18 cellular contexts compared by ENCODE assay signal in the genomic region with DNA sequence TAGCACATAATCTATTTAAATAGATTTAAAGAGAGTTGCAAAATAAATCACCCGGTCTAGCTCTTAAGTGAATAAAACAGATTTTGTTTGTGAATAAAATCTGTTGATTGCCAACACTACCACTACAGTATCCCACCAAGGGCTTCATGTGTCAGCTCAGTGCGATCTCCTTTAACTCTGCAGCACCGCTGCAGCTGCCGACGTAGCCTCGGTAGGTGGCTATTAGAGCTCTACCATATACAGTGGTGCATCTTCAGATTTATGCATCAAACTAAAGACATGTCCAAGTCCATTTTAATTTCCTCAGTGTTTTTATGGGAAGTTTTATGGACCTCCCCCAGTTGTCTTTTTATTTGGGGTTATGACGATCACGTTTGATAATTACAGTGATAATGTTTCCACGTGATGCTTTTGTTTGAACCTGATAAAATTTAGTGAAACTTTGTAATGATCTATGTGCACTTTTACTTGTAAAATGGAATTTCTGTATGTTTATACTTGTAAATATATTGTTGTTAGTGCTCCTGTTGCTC. TPM values are rescaled to one million over a fixed set of nuclear protein-coding genes. Genes with fewer than 3 reads are reported as not detected.
DNase-seq lines count a peak whose midpoint lies in the region; ATAC-seq and TF ChIP-seq lines count a peak whose summit lies in the region.
"Had no signal": no experiment of that assay in that cellular context is flagged by ENCODE, and none has a peak within 500 bp of the region (broad histone marks: within the 10 kb centered on the region; RNA-seq: fewer than 3 reads in every experiment).

No MANE protein-coding gene starts in this region.

- H3K36me3 ChIP-seq in gastrocnemius medialis: no peaks in the 10 kb centered on the region

- in situ Hi-C loops in gastrocnemius medialis (cut with MboI; ENCODE audit: low sequenced_read_pairs in 4 of 4): no loop called here

- H3K4me1 ChIP-seq in gastrocnemius medialis: peaks cover 37 to 42% of the 10 kb centered on the region in 2 donors

- H3K27me3 ChIP-seq in gastrocnemius medialis: no peaks in the 10 kb centered on the region

- intact Hi-C loops in gastrocnemius medialis (cut with DNase I; ENCODE audit: low total_unique reads): loop anchor here (2.0 kb wide), 1 partner anchor 26 kb away; a partner anchor contains a TSS

- H3K4me3 ChIP-seq in epithelial cell of proximal tubule (ENCODE audit: low read depth, low read length) (peak overlapping the region; percentile 30), gastrocnemius medialis (no peak overlapping the region)
- H3K4me3 ChIP-seq: PC-9 had no signal

- peak; percentile 36 to 55 for ATAC-seq in gastrocnemius medialis
- ATAC-seq: HCT116 had no signal

- H3K27ac ChIP-seq in gastrocnemius medialis: peak overlapping the region; percentile 75 to 82 (median 77)
- H3K27ac ChIP-seq: PC-9 had no signal

- DNase-seq in NCI-H2227 (lab: John Stamatoyannopoulos, UW; ENCODE audit: unreplicated experiment): peak; percentile 11
- DNase-seq in NCI-H2227 treated with DMSO at 0.1 percent for 48 hours (lab: John Stamatoyannopoulos, UW): no peak
- peak; percentile 31 for DNase-seq in NCI-H82 treated with DMSO at 0.1 percent for 48 hours (lab: John Stamatoyannopoulos, UW; ENCODE audit: unreplicated experiment)
- DNase-seq in epithelial cell of proximal tubule (ENCODE audit: low read depth): no peak
- DNase-seq in gastrocnemius medialis: no peak
- no peak for DNase-seq in activated CD4-positive, CD25-positive, alpha-beta regulatory T cell treated with anti-CD3 and anti-CD28 coated beads, Interleukin-2, amount 50 U/mL, for 72 hours
- no peak for DNase-seq in NOMO-1 (lab: John Stamatoyannopoulos, UW; ENCODE audit: unreplicated experiment in 2 of 2)
- no peak for DNase-seq in HK-2 (ENCODE audit: unreplicated experiment)
- DNase-seq: 8988T; CD8-positive, alpha-beta memory T cell; MM.1S; NCI-H1092 treated with DMSO at 0.1 percent for 48 hours; NCI-H1694; NCI-H226; PC-9; SK-N-SH had no signal

- TF ChIP-seq CTCF in epithelial cell of proximal tubule (conservative IDR thresholded peaks at IDR 0.05; ENCODE audit: low read depth, low read length) (no peak), gastrocnemius medialis (IDR thresholded peaks at IDR 0.05 in 4 of 5, conservative IDR thresholded peaks at IDR 0.05 in 1 of 5) (no peak)

- TF ChIP-seq POLR2A in gastrocnemius medialis (IDR thresholded peaks at IDR 0.05): no peak

- no peaks in the 10 kb centered on the region for H3K9me3 ChIP-seq in gastrocnemius medialis
- H3K9me3 ChIP-seq: SK-N-SH had no signal

RNA-seq across cellular contexts. Expression of a gene that starts 26.7 kb away (rescaled TPM):
- total RNA-seq in epithelial cell of proximal tubule: 88.3 and 120 TPM in 2 replicates
- total RNA-seq in gastrocnemius medialis: 100 to 1,000 TPM in 1 of 4 donors, 10 to 100 TPM in 3; 68.1 to 122 (median 94.3) TPM

RNA-seq across cellular contexts. Expression of a gene that starts 29.7 kb away (rescaled TPM):
- not detected in 2 replicates for total RNA-seq in epithelial cell of proximal tubule
- not detected for total RNA-seq in gastrocnemius medialis
- total RNA-seq: CD8-positive, alpha-beta memory T cell; G401; PC-9 had no signal

Comparison
In these comparisons a context has a peak if more than half of its experiments do, and no peak if none do; other contexts are left out.
1. DNase-seq: peak in NCI-H2227 (single experiment) and NCI-H82 treated with DMSO at 0.1 percent for 48 hours (single experiment); none in NCI-H2227 treated with DMSO at 0.1 percent for 48 hours (single experiment), epithelial cell of proximal tubule (single experiment), gastrocnemius medialis (0 of 2), activated CD4-positive, CD25-positive, alpha-beta regulatory T cell treated with anti-CD3 and anti-CD28 coated beads, Interleukin-2, amount 50 U/mL, for 72 hours (single experiment), NOMO-1 (0 of 2) and HK-2 (single experiment).